Comparison of ENCODE assay signal across 32 cellular contexts in the genomic region with DNA sequence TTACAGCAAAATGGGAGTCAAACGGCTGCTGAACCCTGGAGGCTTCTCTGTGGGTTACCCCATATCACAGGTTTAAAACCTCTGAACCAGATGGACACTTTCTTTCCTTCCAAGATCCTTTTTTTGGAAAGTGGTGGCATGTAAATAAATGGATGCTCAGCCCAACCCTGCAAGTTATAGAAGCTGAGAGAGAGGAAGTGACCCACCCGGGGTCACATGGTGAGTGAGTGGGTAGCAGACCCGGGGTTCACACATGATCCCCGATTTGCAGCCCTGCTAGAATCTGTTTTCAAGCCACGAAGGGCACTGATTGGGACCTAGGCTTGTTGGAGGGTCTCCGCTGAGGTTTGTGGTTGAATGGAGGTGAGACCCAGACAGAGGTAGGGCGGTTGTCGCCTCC.
"Had no signal": no experiment of that assay in that cellular context is flagged by ENCODE, and none has a peak within 500 bp of the region (broad histone marks: within the 10 kb centered on the region; RNA-seq: fewer than 3 reads in every experiment).

No MANE protein-coding gene starts in this region.

- H3K9me3 ChIP-seq: esophagus muscularis mucosa, heart left ventricle, pancreas, psoas muscle, sigmoid colon, tibial artery had no signal

- H3K27ac ChIP-seq: cardiac muscle cell, coronary artery, esophagus muscularis mucosa, foreskin keratinocyte, heart left ventricle, pancreas, psoas muscle, sigmoid colon, tibial artery, WERI-Rb-1 had no signal

- H3K27ac Mint-ChIP-seq: activated T-cell treated with anti-CD3 and anti-CD28 coated beads, Interleukin-2, amount 50 U/mL, for 24 hours; brain; naive thymus-derived CD4-positive, alpha-beta T cell; stimulated activated naive CD8-positive, alpha-beta T cell treated with anti-CD3 and anti-CD28 coated beads, Interleukin-15, amount 100 ng/mL, for 72 hours; T-helper 1 cell treated with Interleukin-12 subunit alpha and Interleukin-12 subunit beta and Interleukin-4 antibody, amounts not matched to agents 30 μg/mL and 1 μg/mL, for 36 hours had no signal

- ATAC-seq: activated CD4-positive, CD25-positive, alpha-beta regulatory T cell treated with anti-CD3 and anti-CD28 coated beads, Interleukin-2, amount 50 U/mL, for 24 hours; foreskin keratinocyte; heart left ventricle; left lobe of liver; naive thymus-derived CD4-positive, alpha-beta T cell; psoas muscle; stimulated activated memory B cell treated with anti-CD40 and anti-IgM and Interleukin-4, amounts not matched to agents 10 μg/mL and 1 μg/mL and 100 μg/mL, for 72 hours; stimulated activated naive CD8-positive, alpha-beta T cell treated with anti-CD3 and anti-CD28 coated beads, Interleukin-15, amount 100 ng/mL, for 72 hours had no signal

- H3K36me3 Mint-ChIP-seq: naive thymus-derived CD4-positive, alpha-beta T cell had no signal

- DNase-seq: activated CD4-positive, alpha-beta T cell treated with anti-CD3 and anti-CD28 coated beads for 48 hours; activated CD4-positive, alpha-beta T cell treated with anti-CD3 and anti-CD28 coated beads, Interleukin-2, amount 50 U/mL, for 48 hours; activated CD8-positive, alpha-beta memory T cell treated with anti-CD3 and anti-CD28 coated beads, Interleukin-2, amount 50 U/mL, for 4 hours; activated gamma-delta T cell; activated naive CD4-positive, alpha-beta T cell treated with anti-CD3 and anti-CD28 coated beads, Interleukin-2, amount 50 U/mL, for 16 hours; activated T-cell treated with anti-CD3 and anti-CD28 coated beads, Interleukin-2, amount 50 U/mL, for 24 hours; anterior cingulate cortex; cerebellar nuclear complex; foreskin keratinocyte; kidney glomerular epithelial cell; naive thymus-derived CD4-positive, alpha-beta T cell; pancreas; psoas muscle; sigmoid colon; small intestine; stimulated activated CD4-positive, alpha-beta T cell treated with anti-CD3 and anti-CD28 coated beads, Interleukin-4, amount 100 ng/mL, for 4 hours; stimulated activated CD8-positive, alpha-beta memory T cell treated with anti-CD3 and anti-CD28 coated beads, Interleukin-4, amount 100 ng/mL, for 48 hours; stimulated activated naive CD8-positive, alpha-beta T cell treated with anti-CD3 and anti-CD28 coated beads, Interleukin-15, amount 100 ng/mL, for 72 hours; SW 1271; T-helper 9 cell; tibial artery; WERI-Rb-1 had no signal

- H3K4me3 Mint-ChIP-seq: activated T-cell treated with anti-CD3 and anti-CD28 coated beads, Interleukin-2, amount 50 U/mL, for 24 hours; brain; naive thymus-derived CD4-positive, alpha-beta T cell; stimulated activated memory B cell treated with anti-CD40 and anti-IgM and Interleukin-4, amounts not matched to agents 10 μg/mL and 1 μg/mL and 100 μg/mL, for 72 hours; stimulated activated naive CD8-positive, alpha-beta T cell treated with anti-CD3 and anti-CD28 coated beads, Interleukin-15, amount 100 ng/mL, for 72 hours; T-helper 1 cell treated with Interleukin-12 subunit alpha and Interleukin-12 subunit beta and Interleukin-4 antibody, amounts not matched to agents 30 μg/mL and 1 μg/mL, for 36 hours had no signal

- H3K4me1 ChIP-seq: foreskin keratinocyte, pancreas, psoas muscle, tibial artery had no signal

- H3K27me3 Mint-ChIP-seq: brain; stimulated activated memory B cell treated with anti-CD40 and anti-IgM and Interleukin-4, amounts not matched to agents 10 μg/mL and 1 μg/mL and 100 μg/mL, for 72 hours had no signal

- H3K27me3 ChIP-seq: cardiac muscle cell, esophagus muscularis mucosa, foreskin keratinocyte, heart left ventricle, pancreas, sigmoid colon, tibial artery had no signal

- H3K4me3 ChIP-seq: cardiac muscle cell, coronary artery, esophagus muscularis mucosa, heart left ventricle, lung, pancreas, psoas muscle, sigmoid colon, tibial artery had no signal

- H3K9me3 Mint-ChIP-seq: activated T-cell treated with anti-CD3 and anti-CD28 coated beads, Interleukin-2, amount 50 U/mL, for 24 hours; brain; naive thymus-derived CD4-positive, alpha-beta T cell; stimulated activated memory B cell treated with anti-CD40 and anti-IgM and Interleukin-4, amounts not matched to agents 10 μg/mL and 1 μg/mL and 100 μg/mL, for 72 hours; stimulated activated naive CD8-positive, alpha-beta T cell treated with anti-CD3 and anti-CD28 coated beads, Interleukin-15, amount 100 ng/mL, for 72 hours; T-helper 1 cell treated with Interleukin-12 subunit alpha and Interleukin-12 subunit beta and Interleukin-4 antibody, amounts not matched to agents 30 μg/mL and 1 μg/mL, for 36 hours had no signal

- H3K4me1 Mint-ChIP-seq: brain; stimulated activated naive CD8-positive, alpha-beta T cell treated with anti-CD3 and anti-CD28 coated beads, Interleukin-15, amount 100 ng/mL, for 72 hours had no signal

- H3K36me3 ChIP-seq: pancreas, WERI-Rb-1 had no signal
